8 cellular contexts compared by ENCODE assay signal in the genomic region with DNA sequence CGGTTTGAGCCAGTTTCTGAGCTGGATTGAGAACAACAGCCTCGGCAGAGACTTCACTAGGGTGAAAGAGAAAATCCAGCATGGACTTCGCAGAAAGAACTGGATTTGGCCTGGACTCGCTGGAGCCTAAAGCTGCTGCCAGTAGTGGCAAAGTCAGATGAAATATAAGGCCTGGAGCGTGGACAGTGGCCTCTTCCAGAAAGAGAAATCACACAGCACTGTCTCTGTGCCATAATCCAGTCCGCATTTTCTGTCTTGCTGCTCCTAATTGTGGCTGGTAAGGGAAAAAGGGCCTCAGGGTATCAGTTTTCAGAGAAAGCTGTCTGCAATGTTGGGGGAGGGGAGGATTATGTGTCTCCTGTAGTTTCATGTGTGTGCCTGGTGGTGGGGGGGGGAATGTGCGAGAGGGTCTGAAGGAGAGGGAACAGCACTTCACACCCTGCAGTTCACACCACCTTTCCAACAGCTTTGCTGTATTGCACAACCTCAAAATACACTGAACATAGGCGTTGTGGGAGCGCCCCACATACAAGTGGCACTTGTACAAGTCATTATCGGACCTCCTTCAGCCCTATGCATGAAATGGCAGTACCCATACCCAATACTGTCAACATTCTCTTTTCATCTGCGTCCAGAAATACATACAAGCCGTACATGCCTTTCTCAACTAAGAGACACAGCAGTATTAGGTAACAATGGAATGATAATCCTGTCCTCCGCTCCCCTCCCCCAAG.
DNase-seq lines count a peak whose midpoint lies in the region; ATAC-seq and TF ChIP-seq lines count a peak whose summit lies in the region.

No MANE protein-coding gene starts in this region.

- DNase-seq in NK-92 treated with Interleukin-12 subunit alpha and Interleukin-12 subunit beta, amount 100 ng/mL, for 24 hours (lab: John Stamatoyannopoulos, UW): peak; percentile 3
- DNase-seq in NK-92 (lab: John Stamatoyannopoulos, UW; ENCODE audit: unreplicated experiment): no peak
- DNase-seq in NCI-H345 (lab: John Stamatoyannopoulos, UW): peak; percentile 97
- peak; percentile 93 for DNase-seq in activated CD4-positive, alpha-beta T cell treated with anti-CD3 and anti-CD28 coated beads for 48 hours
- peak; percentile 94 for DNase-seq in coronary artery (ENCODE audit: low spot score)
- peak; percentile 98 for DNase-seq in left lobe of liver (ENCODE audit: low spot score)
- peak; percentile 92 for DNase-seq in stimulated activated CD4-positive, alpha-beta T cell treated with anti-CD3 and anti-CD28 coated beads, Interleukin-1b, Interleukin-23, amount 100 ng/mL, for 48 hours

- ATAC-seq in HG03159 (IDR thresholded peaks at IDR 0.05; ENCODE audit: unreplicated experiment): peak; percentile 50
- peak; percentile 88 for ATAC-seq in left lobe of liver

- H3K27ac ChIP-seq in coronary artery: peak overlapping the region; percentile 61 to 87

- no peak for TF ChIP-seq CTCF in coronary artery (IDR thresholded peaks at IDR 0.05)

- H3K4me3 ChIP-seq in coronary artery: peak overlapping the region; percentile 49
